Comparison of ENCODE assay signal across 16 cellular contexts in the genomic region with DNA sequence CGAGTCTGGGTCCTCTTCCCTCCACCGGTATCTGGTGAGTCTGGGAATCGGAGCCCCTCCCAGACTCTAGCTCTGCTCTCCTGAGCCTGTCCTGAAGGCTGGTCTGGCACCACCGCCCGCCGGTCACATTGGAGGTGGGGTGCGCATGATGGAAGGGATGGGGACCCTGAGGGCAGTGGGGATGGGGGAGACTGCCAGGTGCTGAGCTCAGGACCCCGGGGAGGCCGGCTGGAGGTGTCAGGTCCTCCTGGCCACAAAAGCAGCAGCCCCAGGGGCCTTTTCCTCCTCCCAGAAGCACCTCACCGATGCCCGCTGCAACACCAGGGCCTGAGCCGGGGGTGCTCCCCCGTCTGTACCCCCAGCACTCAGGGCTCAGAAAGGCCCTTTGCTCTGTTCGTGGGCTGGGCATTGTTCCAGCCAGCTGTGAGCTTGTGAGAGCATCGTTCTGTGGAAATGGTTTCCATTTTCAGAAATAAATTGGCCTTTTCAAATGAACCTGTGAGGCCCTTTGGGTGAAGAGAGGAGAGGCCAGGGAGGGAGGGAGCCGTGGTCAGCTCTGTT. TPM values are rescaled to one million over a fixed set of nuclear protein-coding genes. Genes with fewer than 3 reads are reported as not detected.
DNase-seq lines count a peak whose midpoint lies in the region; ATAC-seq, FAIRE-seq and TF ChIP-seq lines count a peak whose summit lies in the region.
"Had no signal": no experiment of that assay in that cellular context is flagged by ENCODE, and none has a peak within 500 bp of the region (broad histone marks: within the 10 kb centered on the region; RNA-seq: fewer than 3 reads in every experiment).

No MANE protein-coding gene starts in this region.

- H3K4me3 ChIP-seq in H1 (ENCODE audit: extremely low read depth in 1 of 4, insufficient read depth in 2 of 4, low read depth in 3 of 4, low read length in 4 of 4) = no peak overlapping the region
- H3K4me3 ChIP-seq: body of pancreas, spleen had no signal

- no peaks in the 10 kb centered on the region for H3K79me1 ChIP-seq in H1 (ENCODE audit: low read depth, low read length)

- H3K27me3 ChIP-seq in H1 (replicated peaks in 1 of 4; ENCODE audit: control insufficient read depth in 3 of 4, extremely low read depth in 1 of 4, insufficient read depth in 3 of 4, low read length in 3 of 4) = no peaks in the 10 kb centered on the region
- H3K27me3 ChIP-seq: body of pancreas had no signal

- no peak overlapping the region for H4K5ac ChIP-seq in H1 (ENCODE audit: insufficient read length, low read depth, low read length)

- no peak overlapping the region for H4K91ac ChIP-seq in H1 (replicated peaks; ENCODE audit: insufficient read length, low read length)

- no peaks in the 10 kb centered on the region for H3K23me2 ChIP-seq in H1 (ENCODE audit: low read depth, low read length)

- WGBS in H1 (ENCODE audit: extremely low coverage in 1 of 2, insufficient coverage in 1 of 2, insufficient read length in 1 of 2, insufficient replicate concordance in 2 of 2, low coverage in 1 of 2, low lambda C conversion rate in 2 of 2, missing lambda C conversion rate in 1 of 2), 2 experiments = 91% methylated on average over 16 of the region's 16 CpGs; no CpG with 5 or more reads in 1 of the 2 experiments

- no peaks in the 10 kb centered on the region for H3K4me1 ChIP-seq in H1 (replicated peaks in 1 of 4; ENCODE audit: control insufficient read depth in 3 of 4, insufficient read depth in 4 of 4, low read length in 3 of 4)
- H3K4me1 ChIP-seq: body of pancreas had no signal

- no peaks in the 10 kb centered on the region for H3K79me2 ChIP-seq in H1 (ENCODE audit: control insufficient read depth in 1 of 2, insufficient read depth in 2 of 2, low read length in 2 of 2)

- no peaks in the 10 kb centered on the region for H3K36me3 ChIP-seq in H1 (ENCODE audit: control insufficient read depth in 2 of 4, insufficient read depth in 4 of 4, low read length in 3 of 4)
- H3K36me3 ChIP-seq: spleen had no signal

- no peak overlapping the region for H2BK120ac ChIP-seq in H1 (replicated peaks; ENCODE audit: low read depth, low read length)

- no peak for TF ChIP-seq RAD21 in H1 (IDR thresholded peaks at IDR 0.05 in 1 of 2, conservative IDR thresholded peaks at IDR 0.05 in 1 of 2; ENCODE audit: low read depth in 2 of 2, low read length in 2 of 2)

- no peak overlapping the region for H3K14ac ChIP-seq in H1 (ENCODE audit: insufficient read length)

- H3K27ac ChIP-seq in H1 (ENCODE audit: low read depth, low read length) = no peak overlapping the region
- H3K27ac ChIP-seq: body of pancreas, KMS-11, spleen had no signal

- intact Hi-C loops in sciatic nerve (cut with DNase I) = loop anchor here (5.0 kb wide), 1 partner anchor 1643 kb away; no protein-coding TSS in a partner anchor

- no peak for TF ChIP-seq EP300 in H1 (IDR thresholded peaks at IDR 0.05; ENCODE audit: borderline replicate concordance in 1 of 2, low read depth in 2 of 2, low read length in 2 of 2)

- H3K18ac ChIP-seq in H1 (ENCODE audit: extremely low read depth, low read length) = no peak overlapping the region

- H4K8ac ChIP-seq in H1 (ENCODE audit: extremely low read depth, insufficient read depth, low read length) = 0 out of 2 replicates have a peak overlapping the region, but pooled peaks have one; percentile 5

- no peak overlapping the region for H2BK15ac ChIP-seq in H1 (ENCODE audit: low read length)

- H2BK5ac ChIP-seq in H1 (ENCODE audit: low read depth, low read length) = no peak overlapping the region

- no peak for TF ChIP-seq POLR2A in H1 (IDR thresholded peaks at IDR 0.05; ENCODE audit: control extremely low read depth in 1 of 2, low read depth in 2 of 2, low read length in 2 of 2)

- no peak for FAIRE-seq in H1 (lab: Jason Lieb, UNC)
- FAIRE-seq: H54 had no signal

- peaks cover 2 to 4% of the 10 kb centered on the region in 2 experiments for H4K20me1 ChIP-seq in H1 (replicated peaks in 1 of 2; ENCODE audit: control insufficient read depth in 1 of 2, insufficient read depth in 2 of 2, low read length in 2 of 2)

- CTCF ChIA-PET in H1 (lab: Charles Lee; ENCODE audit: partially characterized antibody) = interaction anchor here (1.1 to 6.4 kb wide), 5 partner anchors 8 to 113 kb away, joined by 3 to 59 read pairs (median 5); a partner anchor contains a TSS

- no peak overlapping the region for H2BK20ac ChIP-seq in H1 (ENCODE audit: low read length)

- H3K4me2 ChIP-seq in H1 (ENCODE audit: insufficient read depth in 1 of 2, low read depth in 2 of 2, low read length in 2 of 2) = no peak overlapping the region
- H3K4me2 ChIP-seq: KMS-11 had no signal

- H2AFZ ChIP-seq in H1 (ENCODE audit: low read length) = no peak overlapping the region

- POLR2A ChIA-PET in H1 (lab: Charles Lee; ENCODE audit: partially characterized antibody) = no interaction called here

- H3K56ac ChIP-seq in H1 (replicated peaks; ENCODE audit: insufficient read length, low read depth, low read length) = no peak overlapping the region

- no peak overlapping the region for H3K9ac ChIP-seq in H1 (replicated peaks in 1 of 4; ENCODE audit: extremely low read depth in 1 of 4, low read depth in 3 of 4, low read length in 3 of 4)
- H3K9ac ChIP-seq: KMS-11 had no signal

- ATAC-seq in sciatic nerve = no peak
- no peak for ATAC-seq in HG03097 (IDR thresholded peaks at IDR 0.05; ENCODE audit: low FRiP score, unreplicated experiment)
- ATAC-seq in GM19328 (IDR thresholded peaks at IDR 0.05; ENCODE audit: unreplicated experiment) = no peak
- ATAC-seq: body of pancreas, PC-3 had no signal

- H3K9me3 ChIP-seq in H1 (ENCODE audit: insufficient read depth in 2 of 2, low read depth in 1 of 2, low read length in 1 of 2) = no peaks in the 10 kb centered on the region
- H3K9me3 ChIP-seq: body of pancreas, spleen had no signal

- no peak overlapping the region for H2BK12ac ChIP-seq in H1 (ENCODE audit: low read depth, low read length)

- no peak overlapping the region for H3K23ac ChIP-seq in H1 (ENCODE audit: insufficient read length)

- no peak overlapping the region for H2AK5ac ChIP-seq in H1 (ENCODE audit: low read depth, low read length)

- no peak overlapping the region for H3K4ac ChIP-seq in H1 (replicated peaks; ENCODE audit: insufficient read length, low read depth, low read length)

- peak; percentile 0 for DNase-seq in activated CD4-positive, alpha-beta T cell treated with anti-CD3 and anti-CD28 coated beads for 1 hour
- no peak for DNase-seq in activated CD4-positive, alpha-beta T cell treated with anti-CD3 and anti-CD28 coated beads for 4 hours
- DNase-seq in H1 (ENCODE audit: low read depth in 1 of 2, low spot score in 2 of 2) (peak in 1 of 2 experiments; percentile 37), sciatic nerve (ENCODE audit: low spot score) (peak; percentile 42)
- DNase-seq: activated B cell treated with CpG ODN at 0.5 μM for 24 hours, Calu3, NCI-H1436, NCI-H446, PC-3 had no signal

- TF ChIP-seq CTCF in H1 (IDR thresholded peaks at IDR 0.05; ENCODE audit: control extremely low read depth in 1 of 3, insufficient read depth in 1 of 3, low read depth in 1 of 3, low read length in 3 of 3) = no peak

RNA-seq across cellular contexts. Expression of a gene that starts 2.5 kb away (rescaled TPM):
- total RNA-seq in H1 (2021; fragmentation: NEBNext Ultra II Directional; extraction: Animal tissue kit (Norgen Biotek cat#: 25700)) = not detected in 2 replicates
- polyA plus RNA-seq in H1 (2011; rRNA removed) = not detected in 2 replicates
- not detected for polyA plus RNA-seq in H1 (2011; cell fraction: cytosol; rRNA removed)
- not detected for polyA plus RNA-seq in H1 (2011; cell fraction: nucleus; rRNA removed)
- 0.11 TPM in 1 of 4 replicates, not detected in the others for polyA plus RNA-seq in H1 (2012, experiment 1 of 2)
- polyA plus RNA-seq in H1 (2012, experiment 2 of 2) = not detected
- polyA plus RNA-seq in H1 (2013, experiment 1 of 2) = not detected
- not detected for polyA plus RNA-seq in H1 (2013, experiment 2 of 2)
- polyA minus RNA-seq in H1 (2011; rRNA and poly(A)+ RNA removed) = not detected in 2 replicates
- polyA minus RNA-seq in H1 (2011; cell fraction: cytosol; rRNA and poly(A)+ RNA removed) = not detected
- polyA minus RNA-seq in H1 (2011; cell fraction: nucleus; rRNA and poly(A)+ RNA removed) = not detected
- not detected for total RNA-seq in sciatic nerve
- total RNA-seq: activated B cell treated with CpG ODN at 0.5 μM for 24 hours; activated T-helper 2 cell treated with anti-CD3 and anti-CD28 coated beads, Interferon-gamma antibody, Interleukin-2, Interleukin-4, amounts not matched to agents 10 μg/mL and 5 μg/mL and 100 μg/mL, durations not matched to agents 14 hours and 24 hours and 36 hours; body of pancreas; Calu3; PC-3 had no signal
- polyA plus RNA-seq: spleen had no signal

RNA-seq across cellular contexts. Expression of a gene that starts 25.7 kb away (rescaled TPM):
- total RNA-seq in H1 (2021; fragmentation: NEBNext Ultra II Directional; extraction: Animal tissue kit (Norgen Biotek cat#: 25700)) = 0.41 and 0.52 TPM in 2 replicates
- 0.53 and 0.91 TPM in 2 replicates for polyA plus RNA-seq in H1 (2011; rRNA removed)
- 0.65 TPM for polyA plus RNA-seq in H1 (2011; cell fraction: cytosol; rRNA removed)
- polyA plus RNA-seq in H1 (2011; cell fraction: nucleus; rRNA removed) = 0.34 TPM
- 0.24 TPM in 1 of 4 replicates, not detected in the others for polyA plus RNA-seq in H1 (2012, experiment 1 of 2)
- polyA plus RNA-seq in H1 (2012, experiment 2 of 2) = not detected
- polyA plus RNA-seq in H1 (2013, experiment 1 of 2) = 0.20 TPM
- 0.28 TPM for polyA plus RNA-seq in H1 (2013, experiment 2 of 2)
- polyA minus RNA-seq in H1 (2011; rRNA and poly(A)+ RNA removed) = not detected in 2 replicates
- polyA minus RNA-seq in H1 (2011; cell fraction: cytosol; rRNA and poly(A)+ RNA removed) = not detected
- not detected for polyA minus RNA-seq in H1 (2011; cell fraction: nucleus; rRNA and poly(A)+ RNA removed)
- not detected for total RNA-seq in sciatic nerve
- total RNA-seq: Calu3 had no signal

RNA-seq across cellular contexts. Expression of a gene that starts 30.0 kb away (rescaled TPM):
- 0.52 and 0.63 TPM in 2 replicates for total RNA-seq in H1 (2021; fragmentation: NEBNext Ultra II Directional; extraction: Animal tissue kit (Norgen Biotek cat#: 25700))
- 0.98 and 2.0 TPM in 2 replicates for polyA plus RNA-seq in H1 (2011; rRNA removed)
- polyA plus RNA-seq in H1 (2011; cell fraction: cytosol; rRNA removed) = 1.3 TPM
- 2.1 TPM for polyA plus RNA-seq in H1 (2011; cell fraction: nucleus; rRNA removed)
- polyA plus RNA-seq in H1 (2012, experiment 1 of 2) = 0.52 to 1.4 TPM (median 1.1 TPM) in 4 replicates
- polyA plus RNA-seq in H1 (2012, experiment 2 of 2) = 0.81 TPM
- polyA plus RNA-seq in H1 (2013, experiment 1 of 2) = 0.39 TPM
- polyA plus RNA-seq in H1 (2013, experiment 2 of 2) = 0.46 TPM
- 1.2 and 1.4 TPM in 2 replicates for polyA minus RNA-seq in H1 (2011; rRNA and poly(A)+ RNA removed)
- 1.4 TPM for polyA minus RNA-seq in H1 (2011; cell fraction: cytosol; rRNA and poly(A)+ RNA removed)
- polyA minus RNA-seq in H1 (2011; cell fraction: nucleus; rRNA and poly(A)+ RNA removed) = 0.50 TPM
- 1.0 TPM for total RNA-seq in sciatic nerve

RNA-seq across cellular contexts. Expression of a gene that starts 30.6 kb away (rescaled TPM):
- 12.7 and 13.1 TPM in 2 replicates for total RNA-seq in H1 (2021; fragmentation: NEBNext Ultra II Directional; extraction: Animal tissue kit (Norgen Biotek cat#: 25700))
- 16.8 and 21.9 TPM in 2 replicates for polyA plus RNA-seq in H1 (2011; rRNA removed)
- 14.6 TPM for polyA plus RNA-seq in H1 (2011; cell fraction: cytosol; rRNA removed)
- 18.9 TPM for polyA plus RNA-seq in H1 (2011; cell fraction: nucleus; rRNA removed)
- 9.5 to 12.1 TPM (median 10.6 TPM) in 4 replicates for polyA plus RNA-seq in H1 (2012, experiment 1 of 2)
- polyA plus RNA-seq in H1 (2012, experiment 2 of 2) = 8.8 TPM
- polyA plus RNA-seq in H1 (2013, experiment 1 of 2) = 9.0 TPM
- 8.9 TPM for polyA plus RNA-seq in H1 (2013, experiment 2 of 2)
- 4.3 and 4.8 TPM in 2 replicates for polyA minus RNA-seq in H1 (2011; rRNA and poly(A)+ RNA removed)
- polyA minus RNA-seq in H1 (2011; cell fraction: cytosol; rRNA and poly(A)+ RNA removed) = 8.7 TPM
- 6.3 TPM for polyA minus RNA-seq in H1 (2011; cell fraction: nucleus; rRNA and poly(A)+ RNA removed)
- total RNA-seq in sciatic nerve = 10.8 TPM

RNA-seq across cellular contexts. Expression of a gene that starts 46.9 kb away (rescaled TPM):
- total RNA-seq in H1 (2021; fragmentation: NEBNext Ultra II Directional; extraction: Animal tissue kit (Norgen Biotek cat#: 25700)) = 41.4 and 46.3 TPM in 2 replicates
- polyA plus RNA-seq in H1 (2011; rRNA removed) = 42.3 and 66.0 TPM in 2 replicates
- 52.5 TPM for polyA plus RNA-seq in H1 (2011; cell fraction: cytosol; rRNA removed)
- 118 TPM for polyA plus RNA-seq in H1 (2011; cell fraction: nucleus; rRNA removed)
- polyA plus RNA-seq in H1 (2012, experiment 1 of 2) = 34.2 to 60.1 TPM (median 48.8 TPM) in 4 replicates
- polyA plus RNA-seq in H1 (2012, experiment 2 of 2) = 35.4 TPM
- polyA plus RNA-seq in H1 (2013, experiment 1 of 2) = 55.3 TPM
- polyA plus RNA-seq in H1 (2013, experiment 2 of 2) = 51.7 TPM
- polyA minus RNA-seq in H1 (2011; rRNA and poly(A)+ RNA removed) = 9.5 and 12.8 TPM in 2 replicates
- 14.2 TPM for polyA minus RNA-seq in H1 (2011; cell fraction: cytosol; rRNA and poly(A)+ RNA removed)
- polyA minus RNA-seq in H1 (2011; cell fraction: nucleus; rRNA and poly(A)+ RNA removed) = 35.6 TPM
- total RNA-seq in sciatic nerve = 81.2 TPM

Comparison
In these comparisons a context has a peak if more than half of its experiments do, and no peak if none do; other contexts are left out.
1. DNase-seq: peak in activated CD4-positive, alpha-beta T cell treated with anti-CD3 and anti-CD28 coated beads for 1 hour (single experiment) and sciatic nerve (single experiment); none in activated CD4-positive, alpha-beta T cell treated with anti-CD3 and anti-CD28 coated beads for 4 hours (0 of 2).